10 cellular contexts compared by ENCODE assay signal in genomic region chr12:4027412-4027811, GRCh38.
DNase-seq lines count a peak whose midpoint lies in the region; ATAC-seq and TF ChIP-seq lines count a peak whose summit lies in the region.
"Had no signal": no experiment of that assay in that cellular context is flagged by ENCODE, and none has a peak within 500 bp of the region (broad histone marks: within the 10 kb centered on the region; RNA-seq: fewer than 3 reads in every experiment).

No MANE protein-coding gene starts in this region.

- H3K79me2 ChIP-seq in hepatocyte = no peaks in the 10 kb centered on the region

- no peak overlapping the region for H3K27ac ChIP-seq in hepatocyte
- H3K27ac ChIP-seq: HL-60 had no signal

- no peak for TF ChIP-seq CTCF in hepatocyte (IDR thresholded peaks at IDR 0.05; ENCODE audit: poor library complexity)

- ATAC-seq in SK-N-SH treated with all-trans-retinoic acid at 6 μM for 48 hours (no peak), esophagus mucosa (no peak)

- H3K27me3 ChIP-seq in hepatocyte = no peaks in the 10 kb centered on the region

- H3K4me2 ChIP-seq in hepatocyte = no peak overlapping the region

- peaks cover 23% of the 10 kb centered on the region for H3K4me1 ChIP-seq in hepatocyte (ENCODE audit: insufficient read depth)

- H3K9me2 ChIP-seq in hepatocyte (replicated peaks; ENCODE audit: insufficient read depth) = no peaks in the 10 kb centered on the region

- no peaks in the 10 kb centered on the region for H3K36me3 ChIP-seq in hepatocyte (replicated peaks; ENCODE audit: insufficient read depth, low read depth)

- H3K9me3 ChIP-seq in hepatocyte (ENCODE audit: low read depth) = no peaks in the 10 kb centered on the region

- H4K20me1 ChIP-seq in hepatocyte (ENCODE audit: insufficient read depth, poor library complexity, severe bottlenecking) = no peaks in the 10 kb centered on the region

- H2AFZ ChIP-seq in hepatocyte = no peak overlapping the region

- DNase-seq in ELR (ENCODE audit: low read depth) (peak; percentile 22), hepatocyte (ENCODE audit: low spot score) (peak; percentile 43), NCI-H345 treated with DMSO at 0.1 percent for 48 hours (lab: John Stamatoyannopoulos, UW; ENCODE audit: unreplicated experiment) (no peak), A172 (ENCODE audit: low spot score) (no peak)
- DNase-seq in activated CD8-positive, alpha-beta memory T cell treated with anti-CD3 and anti-CD28 coated beads for 24 hours = peak; percentile 82
- DNase-seq in stimulated activated CD4-positive, alpha-beta T cell treated with anti-CD3 and anti-CD28 coated beads, TNF-alpha, amount 100 ng/mL, for 24 hours (ENCODE audit: low read depth in 3 of 3) = peak; percentile 24 to 63 (median 59)
- DNase-seq: DMS 273 treated with DMSO at 0.1 percent for 48 hours had no signal

- no peak overlapping the region for H3K4me3 ChIP-seq in hepatocyte

- WGBS in hepatocyte (ENCODE audit: low lambda C conversion rate, missing lambda C conversion rate) = 79% methylated on average over 4 of the region's 4 CpGs

TF ChIP-seq in SK-N-SH treated with all-trans-retinoic acid at 6 μM for 48 hours, 23 proteins besides CTCF, POLR2A, EP300 and RAD21:
- TF ChIP-seq ISL1 (CRISPR knock-in tag; IDR thresholded peaks at IDR 0.05) = no peak
- TF ChIP-seq PPARA (CRISPR knock-in tag; IDR thresholded peaks at IDR 0.05; ENCODE audit: borderline replicate concordance) = no peak
- no peak for TF ChIP-seq ZNF565 (CRISPR knock-in tag; conservative IDR thresholded peaks at IDR 0.05; ENCODE audit: low read depth)
- TF ChIP-seq TSHZ2 (CRISPR knock-in tag; IDR thresholded peaks at IDR 0.05) = no peak
- TF ChIP-seq RARB (CRISPR knock-in tag; IDR thresholded peaks at IDR 0.05) = no peak
- no peak for TF ChIP-seq CSDC2 (CRISPR knock-in tag; IDR thresholded peaks at IDR 0.05)
- no peak for TF ChIP-seq OSR1 (CRISPR knock-in tag; IDR thresholded peaks at IDR 0.05)
- no peak for TF ChIP-seq ESRRG (CRISPR knock-in tag; IDR thresholded peaks at IDR 0.05)

Comparison
In these comparisons a context has a peak if more than half of its experiments do, and no peak if none do; other contexts are left out.
1. DNase-seq: peak in ELR (single experiment), activated CD8-positive, alpha-beta memory T cell treated with anti-CD3 and anti-CD28 coated beads for 24 hours (single experiment), hepatocyte (single experiment) and stimulated activated CD4-positive, alpha-beta T cell treated with anti-CD3 and anti-CD28 coated beads, TNF-alpha, amount 100 ng/mL, for 24 hours (3 of 3); none in NCI-H345 treated with DMSO at 0.1 percent for 48 hours (single experiment) and A172 (single experiment).